In genomic region chr4:138916763-138917162, GRCh38 we compare ENCODE assay signal across 22 cellular contexts.
A peak's percentile ranks its signal among the peaks of the same experiment; 100 is the strongest.
DNase-seq lines count a peak whose midpoint lies in the region; ATAC-seq, FAIRE-seq and TF ChIP-seq lines count a peak whose summit lies in the region.
"Had no signal": no experiment of that assay in that cellular context is flagged by ENCODE, and none has a peak within 500 bp of the region (broad histone marks: within the 10 kb centered on the region; RNA-seq: fewer than 3 reads in every experiment).

No MANE protein-coding gene starts in this region.

- no peak overlapping the region for H2AFZ ChIP-seq in OCI-LY7 (ENCODE audit: low read length)

- no peaks in the 10 kb centered on the region for H3K9me2 ChIP-seq in OCI-LY7 (ENCODE audit: insufficient read depth, low read length)

- FAIRE-seq in small intestine (lab: Jason Lieb, UNC) = no peak

- intact Hi-C loops in OCI-LY7 (cut with micrococcal nuclease; ENCODE audit: unreplicated experiment) = no loop called here

- H3K27me3 Mint-ChIP-seq in memory B cell (peaks cover 4% of the 10 kb centered on the region), HFFc6 (ENCODE audit: insufficient read depth) (peaks cover 22% of the 10 kb centered on the region), endothelial cell (ENCODE audit: unreplicated experiment) (no peaks in the 10 kb centered on the region)

- ATAC-seq in memory B cell (ENCODE audit: low read depth) = peak; percentile 24
- ATAC-seq: PC-3 had no signal

- H3K4me2 ChIP-seq in BLaER1 = peak overlapping the region; percentile 63
- no peak overlapping the region for H3K4me2 ChIP-seq in OCI-LY7 (ENCODE audit: low read length)

- CTCF ChIA-PET in OCI-LY7 (lab: Charles Lee; ENCODE audit: unreplicated experiment) = no interaction called here

- TF ChIP-seq CTCF in VCaP (conservative IDR thresholded peaks at IDR 0.05) (no peak), OCI-LY7 (conservative IDR thresholded peaks at IDR 0.05; ENCODE audit: low read length) (no peak), HFFc6 (IDR thresholded peaks at IDR 0.05) (no peak), endothelial cell (IDR thresholded peaks at IDR 0.05; ENCODE audit: unreplicated experiment) (no peak)

- H3K4me1 Mint-ChIP-seq in memory B cell (peaks cover 5% of the 10 kb centered on the region), HFFc6 (ENCODE audit: low read depth) (peaks cover 12% of the 10 kb centered on the region), endothelial cell (ENCODE audit: unreplicated experiment) (peaks cover 13% of the 10 kb centered on the region)

- H3K36me3 Mint-ChIP-seq in memory B cell (no peaks in the 10 kb centered on the region), HFFc6 (ENCODE audit: low read depth) (no peaks in the 10 kb centered on the region), endothelial cell (ENCODE audit: low read depth, unreplicated experiment) (no peaks in the 10 kb centered on the region)
- H3K36me3 Mint-ChIP-seq: CD14-positive monocyte had no signal

- H3K27ac ChIP-seq in BLaER1 (no peak overlapping the region; the same call in 1 of the 2 replicates), VCaP (peak overlapping the region; percentile 100; the same call in 1 of the 2 replicates), small intestine (ENCODE audit: low read depth in 1 of 2, low read length in 1 of 2) (no peak overlapping the region), OCI-LY7 (ENCODE audit: low read depth, low read length, poor library complexity, severe bottlenecking) (no peak overlapping the region)
- H3K27ac ChIP-seq: RWPE1 had no signal

- H3K27me3 ChIP-seq in BLaER1 (no peaks in the 10 kb centered on the region), small intestine (ENCODE audit: control insufficient read depth in 2 of 2, insufficient read depth in 2 of 2, low read length in 2 of 2) (no peaks in the 10 kb centered on the region)

- no TSS peak for BruUV-seq in OCI-LY7 (replicated peaks; lab: Mats Ljungman, UMichigan)

- POLR2A ChIA-PET in OCI-LY7 (lab: Charles Lee) = interaction anchor here (1.0 kb wide), 1 partner anchor 21 kb away, joined by 5 read pairs; no protein-coding TSS in a partner anchor

- peaks cover 10% of the 10 kb centered on the region for H3K4me1 ChIP-seq in BLaER1
- H3K4me1 ChIP-seq in small intestine (ENCODE audit: control insufficient read depth in 2 of 2, insufficient read depth in 1 of 2, low read depth in 1 of 2, low read length in 1 of 2) = no peaks in the 10 kb centered on the region
- H3K4me1 ChIP-seq in OCI-LY7 (ENCODE audit: insufficient read depth, low read length, poor library complexity, severe bottlenecking) = no peaks in the 10 kb centered on the region

- H3K79me2 ChIP-seq in OCI-LY7 (ENCODE audit: insufficient read depth, low read depth, low read length) = no peaks in the 10 kb centered on the region

- DNase-seq in KBM-7 (peak; percentile 73), memory B cell (ENCODE audit: low spot score in 2 of 2) (no peak), small intestine (no peak), OCI-LY7 (ENCODE audit: low spot score) (no peak), HFFc6 (no peak), endothelial cell (ENCODE audit: low spot score) (no peak)
- DNase-seq: AML-193, EL, GF-D8, H9, NCI-H1694, NCI-H2081 treated with DMSO at 0.1 percent for 48 hours, NCI-H2171 treated with DMSO at 0.1 percent for 48 hours, NCI-H524 treated with DMSO at 0.1 percent for 48 hours, NCI-H82, PC-3, SHP77 treated with DMSO at 0.1 percent for 48 hours had no signal

- H3K4me3 Mint-ChIP-seq in memory B cell (no peak overlapping the region), HFFc6 (no peak overlapping the region), endothelial cell (ENCODE audit: unreplicated experiment) (no peak overlapping the region)
- H3K4me3 Mint-ChIP-seq: CD14-positive monocyte, H9 had no signal

- no peaks in the 10 kb centered on the region for H3K36me3 ChIP-seq in BLaER1
- no peaks in the 10 kb centered on the region for H3K36me3 ChIP-seq in small intestine (ENCODE audit: control insufficient read depth in 2 of 2, insufficient read depth in 2 of 2, low read length in 2 of 2)
- H3K36me3 ChIP-seq in OCI-LY7 (ENCODE audit: insufficient read depth, low read length) = no peaks in the 10 kb centered on the region

- no peaks in the 10 kb centered on the region for H3K9me3 ChIP-seq in BLaER1
- H3K9me3 ChIP-seq in small intestine (ENCODE audit: control insufficient read depth, low read depth) = no peaks in the 10 kb centered on the region
- no peaks in the 10 kb centered on the region for H3K9me3 ChIP-seq in OCI-LY7 (ENCODE audit: low read length)

- H3K27ac Mint-ChIP-seq in memory B cell = no peak overlapping the region
- no peak overlapping the region for H3K27ac Mint-ChIP-seq in HFFc6
- no peak overlapping the region for H3K27ac Mint-ChIP-seq in endothelial cell (ENCODE audit: unreplicated experiment)
- H3K27ac Mint-ChIP-seq: CD14-positive monocyte, H9 had no signal

- H4K20me1 ChIP-seq in BLaER1 (no peaks in the 10 kb centered on the region), OCI-LY7 (ENCODE audit: insufficient read depth, low read length) (no peaks in the 10 kb centered on the region)

- no peak overlapping the region for H3K4me3 ChIP-seq in BLaER1
- H3K4me3 ChIP-seq in small intestine (ENCODE audit: low read depth in 1 of 2, low read length in 2 of 2) = no peak overlapping the region
- no peak overlapping the region for H3K4me3 ChIP-seq in OCI-LY7 (ENCODE audit: low read depth, low read length, poor library complexity, severe bottlenecking)
- H3K4me3 ChIP-seq: SK-N-MC had no signal

- H3K9me3 Mint-ChIP-seq in memory B cell (no peaks in the 10 kb centered on the region), HFFc6 (no peaks in the 10 kb centered on the region), endothelial cell (ENCODE audit: unreplicated experiment) (no peaks in the 10 kb centered on the region)
- H3K9me3 Mint-ChIP-seq: CD14-positive monocyte, H9 had no signal

- in situ Hi-C loops in KBM-7 (cut with MboI; ENCODE audit: low pct_unique_long_range_greater_than_20kb, low sequenced_read_pairs) = no loop called here

- H3K9ac ChIP-seq in BLaER1 = no peak overlapping the region

- 86 to 100% (median 92%) methylated on average over 1 of the region's 1 CpG for WGBS in small intestine, 3 donors
